In genomic region chr7:135979674-135980660, GRCh38 we compare ENCODE assay signal across 9 cellular contexts. TPM values are rescaled to one million over a fixed set of nuclear protein-coding genes. Genes with fewer than 3 reads are reported as not detected.
DNase-seq lines count a peak whose midpoint lies in the region; ATAC-seq and TF ChIP-seq lines count a peak whose summit lies in the region.
"Had no signal": no experiment of that assay in that cellular context is flagged by ENCODE, and none has a peak within 500 bp of the region (broad histone marks: within the 10 kb centered on the region; RNA-seq: fewer than 3 reads in every experiment).

No MANE protein-coding gene starts in this region.

- H3K4me3 ChIP-seq in GM08714 (ENCODE audit: low read length): peak overlapping the region; percentile 50; the same call in 1 of the 2 replicates
- H3K4me3 ChIP-seq in adipocyte (ENCODE audit: low read length): peak overlapping the region; percentile 72
- H3K4me3 ChIP-seq: body of pancreas had no signal

- H3K27me3 ChIP-seq in adipocyte (replicated peaks; ENCODE audit: control insufficient read depth, insufficient read depth, low read length): no peaks in the 10 kb centered on the region
- H3K27me3 ChIP-seq: body of pancreas had no signal

- no peaks in the 10 kb centered on the region for H3K9me3 ChIP-seq in adipocyte (ENCODE audit: control insufficient read depth, low read length)
- H3K9me3 ChIP-seq: body of pancreas had no signal

- peaks cover 72% of the 10 kb centered on the region in 2 donors for H3K4me1 Mint-ChIP-seq in natural killer cell

- no peaks in the 10 kb centered on the region for H3K9me3 Mint-ChIP-seq in natural killer cell

- peak; percentile 61 for DNase-seq in adipocyte (ENCODE audit: low read depth)
- no peak for DNase-seq in natural killer cell
- no peak for DNase-seq in islet precursor cell
- no peak for DNase-seq in AG08395 (ENCODE audit: low spot score)
- DNase-seq in stimulated activated CD4-positive, alpha-beta T cell treated with anti-CD3 and anti-CD28 coated beads, Interleukin-2, amount 100 ng/mL, for 48 hours: no peak
- DNase-seq in NCI-H187 (lab: John Stamatoyannopoulos, UW): no peak

- H3K9ac ChIP-seq in adipocyte (ENCODE audit: low read length): peak overlapping the region; percentile 46

- H3K36me3 Mint-ChIP-seq in natural killer cell: no peaks in the 10 kb centered on the region

- intact Hi-C loops in natural killer cell (cut with micrococcal nuclease): loop anchor here (1.0 to 5.0 kb wide), 3 partner anchors 78 to 470 kb away; partner anchors contain the start of genes CNOT4 and STMP1

- no peaks in the 10 kb centered on the region for H3K36me3 ChIP-seq in adipocyte (ENCODE audit: control insufficient read depth, insufficient read depth, low read length, severe bottlenecking)

- peak overlapping the region; percentile 87 for H3K4me3 Mint-ChIP-seq in natural killer cell

- peak; percentile 14 for ATAC-seq in HG03095 (IDR thresholded peaks at IDR 0.05; ENCODE audit: unreplicated experiment)
- peak in 1 of 3 donors; percentile 6 for ATAC-seq in natural killer cell
- ATAC-seq: body of pancreas had no signal

- peak overlapping the region; percentile 88 to 92 for H3K27ac Mint-ChIP-seq in natural killer cell

- H3K4me1 ChIP-seq in adipocyte (ENCODE audit: control insufficient read depth, insufficient read depth, low read length): peaks cover 31% of the 10 kb centered on the region

- H3K27me3 Mint-ChIP-seq in natural killer cell (ENCODE audit: low read depth in 2 of 2): no peaks in the 10 kb centered on the region

- TF ChIP-seq CTCF in natural killer cell (IDR thresholded peaks at IDR 0.05): no peak

RNA-seq across cellular contexts. Expression of gene MTPN, which starts 2.8 kb away (rescaled TPM):
- 100 to 1,000 TPM; 161 to 170 (median 165) TPM for total RNA-seq in natural killer cell
